Comparison of ENCODE assay signal across 8 cellular contexts in the genomic region with DNA sequence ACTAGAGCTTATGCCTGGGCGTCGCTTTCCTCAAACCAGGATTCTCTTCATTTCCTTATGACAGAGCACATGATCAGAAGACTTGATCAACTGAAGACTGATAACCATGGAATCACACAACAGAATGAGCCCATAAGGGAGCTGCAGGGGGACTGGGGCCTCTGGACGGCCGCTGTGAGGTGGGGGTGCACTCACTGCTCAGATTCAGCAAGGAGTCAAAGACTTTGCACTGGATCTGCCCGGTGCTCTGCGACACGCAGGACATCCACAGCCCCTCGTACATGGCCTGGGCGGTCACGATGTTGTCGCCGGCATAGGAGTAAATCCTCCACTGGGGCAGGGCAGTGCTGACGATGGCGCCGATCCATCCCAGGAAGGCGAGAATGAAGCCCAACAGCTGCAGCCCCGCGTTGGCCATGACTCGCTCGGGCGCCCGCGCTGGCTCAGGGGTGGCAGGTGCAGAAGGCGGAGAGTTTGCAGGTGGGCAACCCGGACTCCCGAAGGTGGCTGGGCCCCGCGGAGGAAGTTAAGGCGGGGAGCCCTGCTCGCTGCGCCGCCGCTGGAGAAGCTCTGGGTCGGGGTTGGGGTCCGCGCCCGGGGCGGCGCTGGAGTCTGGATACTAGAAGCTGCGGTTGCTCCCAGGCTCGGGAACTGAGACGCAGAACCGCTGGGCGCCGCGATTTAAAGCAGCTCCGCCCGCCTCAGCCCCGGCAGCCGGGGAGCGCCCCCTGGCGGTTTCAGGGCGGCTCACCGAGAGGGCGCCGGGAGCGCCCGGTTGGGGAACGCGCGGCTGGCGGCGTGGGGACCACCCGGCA. TPM values are rescaled to one million over a fixed set of nuclear protein-coding genes. Genes with fewer than 3 reads are reported as not detected.
A peak's percentile ranks its signal among the peaks of the same experiment; 100 is the strongest.
DNase-seq lines count a peak whose midpoint lies in the region; ATAC-seq, FAIRE-seq and TF ChIP-seq lines count a peak whose summit lies in the region.

CLDN1 (minus strand) TSS at position 658 of the 815 bp plus-strand sequence; CDS start at position 418, 240 bp downstream.

- H3K4me2 ChIP-seq in endothelial cell of umbilical vein (ENCODE audit: insufficient read depth, low read length): peak within 1 kb of the TSS; percentile 36

- FAIRE-seq in endothelial cell of umbilical vein (lab: Jason Lieb, UNC): peak; percentile 46

- peak within 1 kb of the TSS; percentile 57 for H2AFZ ChIP-seq in endothelial cell of umbilical vein (ENCODE audit: low read depth, low read length)

- H3K4me3 ChIP-seq in AG10803 (ENCODE audit: low read length) (peak within 1 kb of the TSS; percentile 61), endothelial cell of umbilical vein (replicated peaks in 1 of 3; ENCODE audit: insufficient read depth in 1 of 3, low read depth in 1 of 3, low read length in 3 of 3) (peak within 1 kb of the TSS in 2 of 3 experiments; percentile 9 to 46)

- DNase-seq in AG10803 (ENCODE audit: low read depth) (peak; percentile 67), NCI-H82 treated with DMSO at 0.1 percent for 48 hours (lab: John Stamatoyannopoulos, UW; ENCODE audit: unreplicated experiment) (peak; percentile 45), activated T-cell treated with anti-CD3 and anti-CD28 coated beads for 1 hour (ENCODE audit: low read depth) (peak; percentile 70), endothelial cell of umbilical vein (ENCODE audit: low read depth, low spot score) (peak; percentile 67), mesenteric fat pad (ENCODE audit: low spot score) (peak; percentile 94)
- DNase-seq in stimulated activated CD8-positive, alpha-beta memory T cell treated with anti-CD3 and anti-CD28 coated beads, Interleukin-12 subunit alpha, Interleukin-12 subunit beta, amount 100 ng/mL, for 4 hours (ENCODE audit: low read depth): peak; percentile 46

- no peaks in the 10 kb centered on the region for H3K9me1 ChIP-seq in endothelial cell of umbilical vein (replicated peaks; ENCODE audit: control insufficient read depth, extremely low read depth, insufficient read depth, low read length)

- H3K9me3 ChIP-seq in endothelial cell of umbilical vein (replicated peaks; ENCODE audit: control insufficient read depth, insufficient read depth, low read length): no peaks in the 10 kb centered on the region

- intact Hi-C loops in endothelial cell of umbilical vein (cut with micrococcal nuclease): loop anchor here (1.0 to 5.0 kb wide), 8 partner anchors 23 to 361 kb away; partner anchors contain the start of gene P3H2

- no peak for TF ChIP-seq POLR2A in endothelial cell of umbilical vein (IDR thresholded peaks at IDR 0.05; ENCODE audit: low read depth, low read length)

- dilution Hi-C loops in endothelial cell of umbilical vein (cut with MboI; ENCODE audit: extremely low pct_ligation_motif_present, low sequenced_read_pairs): loop anchor here (25.0 kb wide), 1 partner anchor 360 kb away; no protein-coding TSS in a partner anchor

- POLR2A ChIA-PET in endothelial cell of umbilical vein (lab: Charles Lee): interaction anchor here (0.6 to 0.9 kb wide), 2 partner anchors 17 to 193 kb away, joined by 3 to 4 read pairs; no protein-coding TSS in a partner anchor

- ATAC-seq in GM19025 (IDR thresholded peaks at IDR 0.05; ENCODE audit: low read depth, unreplicated experiment) (peak; percentile 61), HG03196 (IDR thresholded peaks at IDR 0.05; ENCODE audit: unreplicated experiment) (peak; percentile 89)

- no TSS peak for BruUV-seq in endothelial cell of umbilical vein (replicated peaks; lab: Mats Ljungman, UMichigan)

- CTCF ChIA-PET in endothelial cell of umbilical vein (lab: Charles Lee): interaction anchor here (0.6 to 4.6 kb wide), 72 partner anchors 8 to 729 kb away, joined by 3 to 167 read pairs (median 5); partner anchors contain the start of gene P3H2

- TF ChIP-seq CTCF in AG10803 (conservative IDR thresholded peaks at IDR 0.05; ENCODE audit: low read length) (peak; percentile 69), endothelial cell of umbilical vein (IDR thresholded peaks at IDR 0.05; ENCODE audit: extremely low read depth in 1 of 2, insufficient read depth in 1 of 2, low read depth in 1 of 2, low read length in 2 of 2) (peak; percentile 93 to 98)

- H3K9ac ChIP-seq in endothelial cell of umbilical vein (replicated peaks; ENCODE audit: extremely low read depth, insufficient read depth, low read length): no peak within 1 kb of the TSS

- no peak within 1 kb of the TSS for H3K27ac ChIP-seq in endothelial cell of umbilical vein (ENCODE audit: insufficient read depth, low read depth, low read length)

- peaks cover 4% of the 10 kb centered on the region for H3K4me1 ChIP-seq in endothelial cell of umbilical vein (ENCODE audit: control insufficient read depth, extremely low read depth, insufficient read depth, low read length)

- H4K20me1 ChIP-seq in endothelial cell of umbilical vein (replicated peaks; ENCODE audit: control insufficient read depth, extremely low read depth, insufficient read depth, low read length): no peaks in the 10 kb centered on the region

- no peaks in the 10 kb centered on the region for H3K79me2 ChIP-seq in endothelial cell of umbilical vein (ENCODE audit: control insufficient read depth, insufficient read depth, low read length)

- peaks cover 2 to 10% of the 10 kb centered on the region in 2 experiments for H3K27me3 ChIP-seq in endothelial cell of umbilical vein (ENCODE audit: control insufficient read depth in 2 of 2, insufficient read depth in 2 of 2, low read length in 2 of 2)

- H3K36me3 ChIP-seq in endothelial cell of umbilical vein (ENCODE audit: control insufficient read depth in 2 of 2, extremely low read depth in 1 of 2, insufficient read depth in 2 of 2, low read length in 2 of 2): no peaks in the 10 kb centered on the region

TF ChIP-seq in endothelial cell of umbilical vein, 7 proteins besides CTCF, POLR2A, EP300 and RAD21:
- TF ChIP-seq, protein P1, sequence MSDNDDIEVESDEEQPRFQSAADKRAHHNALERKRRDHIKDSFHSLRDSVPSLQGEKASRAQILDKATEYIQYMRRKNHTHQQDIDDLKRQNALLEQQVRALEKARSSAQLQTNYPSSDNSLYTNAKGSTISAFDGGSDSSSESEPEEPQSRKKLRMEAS (IDR thresholded peaks at IDR 0.05; ENCODE audit: insufficient read depth, insufficient read length): no peak
- TF ChIP-seq POLR2AphosphoS5 (IDR thresholded peaks at IDR 0.05; ENCODE audit: insufficient read depth, low read depth, low read length): peak; percentile 18
- TF ChIP-seq MYC (IDR thresholded peaks at IDR 0.05; ENCODE audit: low read depth, low read length): no peak

RNA-seq across cellular contexts. Expression of gene CLDN1, which starts in this region (rescaled TPM):
- total RNA-seq in endothelial cell of umbilical vein (0.27 and 0.32 TPM in 2 replicates), mesenteric fat pad (0.10 TPM)
- 0.16 and 0.32 TPM in 2 replicates for polyA plus RNA-seq in endothelial cell of umbilical vein
- polyA plus RNA-seq in endothelial cell of umbilical vein (2011; cell fraction: cytosol; rRNA removed): 0.38 and 0.39 TPM in 2 replicates
- 0.43 and 0.50 TPM in 2 replicates for polyA plus RNA-seq in endothelial cell of umbilical vein (2011; cell fraction: nucleus; rRNA removed)
- polyA plus RNA-seq in endothelial cell of umbilical vein (2012): 0.90 and 1.1 TPM in 2 replicates
- 0.45 and 0.87 TPM in 2 replicates for polyA minus RNA-seq in endothelial cell of umbilical vein
- 8.9 TPM for polyA minus RNA-seq in endothelial cell of umbilical vein (2011; cell fraction: cytosol; rRNA and poly(A)+ RNA removed)
- 0.34 and 0.82 TPM in 2 replicates for polyA minus RNA-seq in endothelial cell of umbilical vein (2011; cell fraction: nucleus; rRNA and poly(A)+ RNA removed)

Comparison
In these comparisons a context has a peak if more than half of its experiments do, and no peak if none do; other contexts are left out.
1. Peak in DNase-seq in mesenteric fat pad; RNA of the gene not detected or under 1 TPM.